ENCODE assay signal across 8 cellular contexts in the genomic region with DNA sequence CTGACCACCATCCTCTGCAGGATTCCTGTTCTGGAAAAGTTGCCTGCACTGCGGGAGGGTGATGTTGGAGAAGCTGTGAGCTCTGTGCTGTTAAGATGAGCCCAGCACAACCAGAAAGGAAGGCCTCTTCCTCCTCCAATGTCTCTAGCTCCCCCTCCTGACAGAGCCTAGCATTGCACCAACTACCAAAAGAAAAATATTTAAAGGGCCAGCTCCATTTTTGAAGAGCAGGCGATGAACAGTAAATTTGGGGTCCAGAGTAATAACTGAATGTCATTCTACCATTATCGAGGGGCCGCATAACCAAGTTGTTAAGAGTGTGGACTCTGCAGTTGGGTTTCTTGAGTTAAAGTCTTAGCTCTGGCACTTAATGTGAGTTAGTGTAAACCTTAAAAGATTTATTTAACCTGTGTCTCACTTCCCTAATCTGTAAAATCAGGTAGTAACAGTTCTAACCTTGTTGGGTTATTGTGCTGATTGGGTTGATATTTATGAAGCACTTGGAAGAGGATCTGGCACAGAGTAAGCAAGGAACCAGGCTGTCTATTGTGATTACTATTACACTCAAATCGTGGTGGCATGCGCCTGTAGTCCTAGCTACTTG. TPM values are rescaled to one million over a fixed set of nuclear protein-coding genes. Genes with fewer than 3 reads are reported as not detected.
DNase-seq lines count a peak whose midpoint lies in the region; ATAC-seq and TF ChIP-seq lines count a peak whose summit lies in the region.

No MANE protein-coding gene starts in this region.

- H3K4me3 ChIP-seq in IMR-90 (ENCODE audit: insufficient read depth, low read depth, low read length) (no peak overlapping the region), Peyer's patch (no peak overlapping the region), fibroblast of the aortic adventitia (ENCODE audit: low read depth, low read length) (no peak overlapping the region), neutrophil (ENCODE audit: low read depth in 1 of 2, low read length in 1 of 2) (no peak overlapping the region)

- H2BK15ac ChIP-seq in IMR-90 (ENCODE audit: low read depth, low read length) = no peak overlapping the region

- dilution Hi-C loops in IMR-90 (cut with HindIII; ENCODE audit: low sequenced_read_pairs, unreplicated experiment) = no loop called here

- H2BK120ac ChIP-seq in IMR-90 (ENCODE audit: low read depth, low read length) = no peak overlapping the region

- no peaks in the 10 kb centered on the region; the same call in 1 of the 2 replicates for H4K20me1 ChIP-seq in IMR-90 (ENCODE audit: insufficient read depth, low read length)

- TF ChIP-seq CTCF in IMR-90 (conservative IDR thresholded peaks at IDR 0.05; ENCODE audit: low read depth, low read length) (peak; percentile 98), Peyer's patch (IDR thresholded peaks at IDR 0.05) (peak; percentile 72 to 98 (median 94)), fibroblast of the aortic adventitia (IDR thresholded peaks at IDR 0.05; ENCODE audit: insufficient read depth, low read length) (peak; percentile 98), neutrophil (IDR thresholded peaks at IDR 0.05) (peak; percentile 90)

- no peaks in the 10 kb centered on the region for H3K9me1 ChIP-seq in IMR-90 (ENCODE audit: insufficient read depth, low read length)

- no CpG with 5 or more reads among the region's 6 CpGs for WGBS in IMR-90 (ENCODE audit: extremely low coverage in 2 of 2, insufficient read length in 1 of 2), 2 experiments

- TF ChIP-seq RAD21 in IMR-90 (IDR thresholded peaks at IDR 0.05; ENCODE audit: low read length) = peak; percentile 98

- no peak overlapping the region for H3K18ac ChIP-seq in IMR-90 (ENCODE audit: low read depth, low read length)

- H3K27me3 ChIP-seq in IMR-90 (ENCODE audit: control insufficient read depth, insufficient read depth, low read length) = no peaks in the 10 kb centered on the region
- no peaks in the 10 kb centered on the region for H3K27me3 ChIP-seq in Peyer's patch
- H3K27me3 ChIP-seq in neutrophil = peaks cover 8% of the 10 kb centered on the region

- H3K9ac ChIP-seq in IMR-90 (ENCODE audit: low read depth, low read length) = no peak overlapping the region

- no peak overlapping the region for H3K23ac ChIP-seq in IMR-90 (ENCODE audit: low read depth, low read length)

- no TSS peak for BruUV-seq in IMR-90 (replicated peaks; lab: Mats Ljungman, UMichigan)

- H2AK9ac ChIP-seq in IMR-90 (replicated peaks; ENCODE audit: low read depth, low read length, poor library complexity) = peak overlapping the region; percentile 10

- no peak overlapping the region for H3K56ac ChIP-seq in IMR-90 (ENCODE audit: extremely low read depth, insufficient read depth, low read length)

- CTCF ChIA-PET in IMR-90 (lab: Yijun Ruan, JAX) = interaction anchor here (0.6 to 2.8 kb wide), 36 partner anchors 8 to 571 kb away, joined by 3 to 27 read pairs (median 3); no protein-coding TSS in a partner anchor

- TF ChIP-seq POLR2A in IMR-90 (IDR thresholded peaks at IDR 0.05; ENCODE audit: low read depth, low read length) = peak; percentile 54; the same call in 1 of the 2 replicates
- peak in 1 of 2 donors; percentile 24 for TF ChIP-seq POLR2A in Peyer's patch (IDR thresholded peaks at IDR 0.05)

- H2BK5ac ChIP-seq in IMR-90 (ENCODE audit: low read depth, low read length, poor library complexity, severe bottlenecking) = no peak overlapping the region

- no peaks in the 10 kb centered on the region for H3K79me1 ChIP-seq in IMR-90 (ENCODE audit: low read depth in 1 of 2, low read length in 2 of 2)

- H2BK20ac ChIP-seq in IMR-90 (ENCODE audit: low read depth, low read length) = no peak overlapping the region

- peak; percentile 76 for ATAC-seq in GM19043 (IDR thresholded peaks at IDR 0.05; ENCODE audit: low read depth, unreplicated experiment)
- ATAC-seq in IMR-90 (ENCODE audit: low read depth) = peak; percentile 98

- H2AK5ac ChIP-seq in IMR-90 (ENCODE audit: low read depth, low read length) = no peak overlapping the region

- peak overlapping the region; percentile 79 for H2AFZ ChIP-seq in IMR-90 (replicated peaks; ENCODE audit: low read length, poor library complexity)

- peak; percentile 84 for DNase-seq in Ammon's horn (ENCODE audit: low spot score)
- DNase-seq in IMR-90 = peak; percentile 79
- peak; percentile 57 to 91 (median 84) for DNase-seq in Peyer's patch
- DNase-seq in activated T-helper 1 cell treated with Interleukin-2 at 50 U/mL for 16 hours (ENCODE audit: low read depth) = peak; percentile 52
- peak; percentile 87 for DNase-seq in fibroblast of the aortic adventitia (ENCODE audit: low read depth)
- peak in 43 of 49 donors; percentile 4 to 67 (median 45) for DNase-seq in substantia nigra (lab: John Stamatoyannopoulos, UW)

- H3K36me3 ChIP-seq in IMR-90 (ENCODE audit: control insufficient read depth, insufficient read depth, low read length) (no peaks in the 10 kb centered on the region), Peyer's patch (no peaks in the 10 kb centered on the region), neutrophil (no peaks in the 10 kb centered on the region)

- POLR2A ChIA-PET in IMR-90 (lab: Charles Lee; ENCODE audit: unreplicated experiment) = interaction anchor here (0.5 kb wide), 1 partner anchor 47 kb away, joined by 3 read pairs; no protein-coding TSS in a partner anchor

- peak overlapping the region in 1 of 2 experiments; percentile 75; a peak in 1 of 4 replicates for H4K8ac ChIP-seq in IMR-90 (ENCODE audit: low read depth in 2 of 2, low read length in 2 of 2)

- intact Hi-C loops in IMR-90 (cut with micrococcal nuclease) = loop anchor here (1.0 to 5.0 kb wide), 4 partner anchors 146 to 248 kb away; a partner anchor contains a TSS

- no peak overlapping the region for H3K4ac ChIP-seq in IMR-90 (ENCODE audit: low read depth, low read length)

- H4K5ac ChIP-seq in IMR-90 (ENCODE audit: low read depth, low read length) = no peak overlapping the region

- H3K27ac ChIP-seq in IMR-90 (ENCODE audit: insufficient read depth, low read length) = no peak overlapping the region
- H3K27ac ChIP-seq in Peyer's patch = no peak overlapping the region
- no peak overlapping the region for H3K27ac ChIP-seq in neutrophil
- H3K27ac ChIP-seq in substantia nigra (ENCODE audit: low read depth, low read length, poor library complexity, severe bottlenecking) = no peak overlapping the region

- in situ Hi-C loops in IMR-90 (cut with MboI; ENCODE audit: low sequenced_read_pairs) = loop anchor here (5.0 kb wide), 1 partner anchor 166 kb away; no protein-coding TSS in a partner anchor

- H3K14ac ChIP-seq in IMR-90 (replicated peaks; ENCODE audit: low read depth, low read length) = no peak overlapping the region

- H4K91ac ChIP-seq in IMR-90 (ENCODE audit: insufficient read depth, low read depth, low read length) = no peak overlapping the region

- H3K4me1 ChIP-seq in IMR-90 (ENCODE audit: control insufficient read depth, insufficient read depth, low read length) = peaks cover 4% of the 10 kb centered on the region
- peaks cover 0 to 3% (median 0%) of the 10 kb centered on the region in 4 donors for H3K4me1 ChIP-seq in Peyer's patch
- H3K4me1 ChIP-seq in neutrophil (ENCODE audit: control insufficient read depth in 1 of 2, insufficient read depth in 1 of 2, low read depth in 1 of 2, low read length in 1 of 2) = peaks cover 3 to 4% of the 10 kb centered on the region in 2 experiments

- H3K4me2 ChIP-seq in IMR-90 (ENCODE audit: low read depth, low read length) = no peak overlapping the region

- H3K9me3 ChIP-seq in IMR-90 (ENCODE audit: control insufficient read depth, insufficient read depth, low read length) = no peaks in the 10 kb centered on the region
- no peaks in the 10 kb centered on the region for H3K9me3 ChIP-seq in Peyer's patch
- no peaks in the 10 kb centered on the region for H3K9me3 ChIP-seq in neutrophil

TF ChIP-seq in IMR-90, 13 proteins besides CTCF, POLR2A, EP300 and RAD21:
- TF ChIP-seq, protein P1, sequence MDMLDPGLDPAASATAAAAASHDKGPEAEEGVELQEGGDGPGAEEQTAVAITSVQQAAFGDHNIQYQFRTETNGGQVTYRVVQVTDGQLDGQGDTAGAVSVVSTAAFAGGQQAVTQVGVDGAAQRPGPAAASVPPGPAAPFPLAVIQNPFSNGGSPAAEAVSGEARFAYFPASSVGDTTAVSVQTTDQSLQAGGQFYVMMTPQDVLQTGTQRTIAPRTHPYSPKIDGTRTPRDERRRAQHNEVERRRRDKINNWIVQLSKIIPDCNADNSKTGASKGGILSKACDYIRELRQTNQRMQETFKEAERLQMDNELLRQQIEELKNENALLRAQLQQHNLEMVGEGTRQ (IDR thresholded peaks at IDR 0.05; ENCODE audit: low read depth, low read length) = no peak
- TF ChIP-seq SMC3 (IDR thresholded peaks at IDR 0.05; ENCODE audit: low read depth, low read length) (peak; percentile 99), CEBPB (IDR thresholded peaks at IDR 0.05; ENCODE audit: low read depth, low read length) (no peak), RCOR1 (IDR thresholded peaks at IDR 0.05; ENCODE audit: insufficient replicate concordance, low read length) (no peak)

RNA-seq across cellular contexts. Expression of a gene that starts 3.9 kb away (rescaled TPM):
- not detected in 2 replicates for total RNA-seq in IMR-90 (2012; rRNA removed)
- not detected in 2 replicates for polyA plus RNA-seq in IMR-90 (2012; rRNA removed)
- polyA plus RNA-seq in IMR-90 (2012; cell fraction: cytosol; rRNA removed) = not detected in 2 replicates
- polyA plus RNA-seq in IMR-90 (2012; cell fraction: nucleus; rRNA removed; ENCODE audit: low replicate concordance) = not detected in 2 replicates
- total RNA-seq in Peyer's patch = not detected
- total RNA-seq in fibroblast of the aortic adventitia (ENCODE audit: low replicate concordance) = not detected in 2 replicates

RNA-seq across cellular contexts. Expression of a gene that starts 28.3 kb away (rescaled TPM):
- not detected in 2 replicates for total RNA-seq in IMR-90 (2012; rRNA removed)
- not detected in 2 replicates for polyA plus RNA-seq in IMR-90 (2012; rRNA removed)
- polyA plus RNA-seq in IMR-90 (2012; cell fraction: cytosol; rRNA removed) = not detected in 2 replicates
- not detected in 2 replicates for polyA plus RNA-seq in IMR-90 (2012; cell fraction: nucleus; rRNA removed; ENCODE audit: low replicate concordance)
- not detected for total RNA-seq in Peyer's patch
- total RNA-seq in fibroblast of the aortic adventitia (ENCODE audit: low replicate concordance) = not detected in 2 replicates

RNA-seq across cellular contexts. Expression of a gene that starts 42.6 kb away (rescaled TPM):
- total RNA-seq in IMR-90 (2012; rRNA removed) (2.7 and 2.8 TPM in 2 replicates), Peyer's patch (10 to 100 TPM in 2 of 4 donors, 1 to 10 TPM in 2; 3.5 to 24.8 (median 8.9) TPM), fibroblast of the aortic adventitia (ENCODE audit: low replicate concordance) (4.9 and 12.0 TPM in 2 replicates)
- polyA plus RNA-seq in IMR-90 (2012; rRNA removed) = 3.7 and 4.9 TPM in 2 replicates
- 3.1 and 3.8 TPM in 2 replicates for polyA plus RNA-seq in IMR-90 (2012; cell fraction: cytosol; rRNA removed)
- 3.9 and 7.1 TPM in 2 replicates for polyA plus RNA-seq in IMR-90 (2012; cell fraction: nucleus; rRNA removed; ENCODE audit: low replicate concordance)
